Comparison of ENCODE assay signal across 20 cellular contexts in the genomic region with DNA sequence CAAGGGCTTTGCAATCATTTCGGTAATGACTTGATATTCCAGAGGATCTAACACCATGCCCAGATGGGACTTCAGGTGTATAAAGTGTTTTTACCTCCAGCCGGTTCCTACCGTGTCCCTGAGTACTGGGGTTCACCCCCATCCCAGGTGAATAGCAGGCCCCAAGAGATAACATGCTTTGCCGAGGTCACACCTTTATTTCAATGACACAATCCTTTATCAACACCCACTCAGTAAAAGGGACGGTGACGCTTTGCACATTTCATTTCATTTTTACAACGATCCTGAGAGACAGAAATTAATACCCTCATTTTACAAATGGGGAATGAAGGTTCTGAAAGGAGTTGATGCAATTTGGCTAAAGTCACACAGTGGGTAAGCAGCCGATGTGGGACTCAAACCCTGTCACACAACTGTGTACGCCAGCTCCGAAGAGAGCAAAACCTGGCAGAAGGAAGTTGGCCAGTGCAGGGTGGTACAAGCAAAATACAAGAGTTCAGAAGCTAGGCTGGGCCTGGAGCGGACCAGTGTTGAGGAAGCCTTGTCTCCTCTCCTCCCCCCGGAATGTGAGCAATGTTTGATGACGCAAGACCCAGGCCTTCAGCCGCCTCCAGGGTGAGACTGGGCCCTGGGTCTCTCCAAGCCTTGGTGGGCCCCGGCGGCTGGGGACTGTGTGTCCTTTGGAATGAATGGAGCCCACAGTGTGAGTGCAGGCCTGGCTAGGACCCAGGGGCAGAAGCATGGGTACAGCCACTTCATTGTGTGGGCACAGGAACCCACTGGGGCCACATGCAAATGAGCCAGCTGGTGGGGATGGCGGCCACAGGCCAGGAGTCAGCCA.
A peak's percentile ranks its signal among the peaks of the same experiment; 100 is the strongest.
DNase-seq lines count a peak whose midpoint lies in the region; ATAC-seq and TF ChIP-seq lines count a peak whose summit lies in the region.
"Had no signal": no experiment of that assay in that cellular context is flagged by ENCODE, and none has a peak within 500 bp of the region (broad histone marks: within the 10 kb centered on the region; RNA-seq: fewer than 3 reads in every experiment).

No MANE protein-coding gene starts in this region.

- H3K36me3 ChIP-seq in left lung (no peaks in the 10 kb centered on the region), smooth muscle cell (ENCODE audit: low read depth) (no peaks in the 10 kb centered on the region)
- H3K36me3 ChIP-seq: esophagus muscularis mucosa, neutrophil, spleen had no signal

- no peaks in the 10 kb centered on the region for H4K20me1 ChIP-seq in smooth muscle cell (ENCODE audit: low read depth)

- TF ChIP-seq CTCF in choroid plexus epithelial cell (conservative IDR thresholded peaks at IDR 0.05; ENCODE audit: low read depth, low read length): no peak
- TF ChIP-seq CTCF in left lung (IDR thresholded peaks at IDR 0.05): no peak
- TF ChIP-seq CTCF in smooth muscle cell (IDR thresholded peaks at IDR 0.05; ENCODE audit: borderline replicate concordance, insufficient read depth, poor library complexity, severe bottlenecking): no peak

- H2AFZ ChIP-seq in smooth muscle cell (ENCODE audit: low read depth): peak overlapping the region; percentile 65
- H2AFZ ChIP-seq: GM23248 had no signal

- DNase-seq in NCI-H226 (peak; percentile 46), choroid plexus epithelial cell (ENCODE audit: low read depth) (peak; percentile 19), left lung (peak in 1 of 2 donors; percentile 71), smooth muscle cell (lab: John Stamatoyannopoulos, UW; ENCODE audit: unreplicated experiment) (no peak), NCI-H1092 treated with DMSO at 0.1 percent for 48 hours (lab: John Stamatoyannopoulos, UW) (no peak), SW480 (ENCODE audit: low spot score) (no peak)
- DNase-seq: activated CD4-positive, alpha-beta T cell treated with anti-CD3 and anti-CD28 coated beads, Interleukin-2, amount 50 U/mL, for 4 hours; activated T-cell treated with anti-CD3 and anti-CD28 coated beads, Interleukin-2, amount 50 U/mL, for 72 hours; cortex of kidney; DMS79 treated with DMSO at 0.1 percent for 48 hours; GM23248; MV-4-11; NK-92 treated with Interleukin-12 subunit alpha and Interleukin-12 subunit beta, amount 100 ng/mL, for 24 hours; SHP77; spleen had no signal

- no peaks in the 10 kb centered on the region for H3K79me2 ChIP-seq in smooth muscle cell (ENCODE audit: low read depth)

- intact Hi-C loops in left lung (cut with DNase I): no loop called here

- H3K9ac ChIP-seq in smooth muscle cell (ENCODE audit: low read depth): no peak overlapping the region
- H3K9ac ChIP-seq: GM23248 had no signal

- no peak overlapping the region for H3K4me2 ChIP-seq in smooth muscle cell

- H3K9me3 ChIP-seq in left lung: no peaks in the 10 kb centered on the region
- H3K9me3 ChIP-seq in smooth muscle cell (replicated peaks; ENCODE audit: low read depth): no peaks in the 10 kb centered on the region
- H3K9me3 ChIP-seq: esophagus muscularis mucosa, neutrophil, spleen had no signal

- 69% methylated on average over 17 of the region's 17 CpGs for WGBS in smooth muscle cell (ENCODE audit: low lambda C conversion rate)

- H3F3A ChIP-seq in smooth muscle cell (ENCODE audit: low read depth): no peaks in the 10 kb centered on the region

- H3K27ac ChIP-seq in left lung (no peak overlapping the region), smooth muscle cell (ENCODE audit: low read depth) (no peak overlapping the region)
- H3K27ac ChIP-seq: C4-2B, esophagus muscularis mucosa, GM23248, neutrophil, spleen had no signal

- H3K4me1 ChIP-seq in left lung (no peaks in the 10 kb centered on the region), smooth muscle cell (ENCODE audit: low read depth) (no peaks in the 10 kb centered on the region)

- ATAC-seq in left lung (peak; percentile 49), GM21825 (IDR thresholded peaks at IDR 0.05; ENCODE audit: unreplicated experiment) (no peak), GM18498 (IDR thresholded peaks at IDR 0.05; ENCODE audit: unreplicated experiment) (no peak)
- ATAC-seq: activated T-cell treated with anti-CD3 and anti-CD28 coated beads, Interleukin-2, amount 50 U/mL, for 72 hours had no signal

- H3K4me3 ChIP-seq in choroid plexus epithelial cell (ENCODE audit: low read depth, low read length): no peak overlapping the region
- H3K4me3 ChIP-seq in left lung: no peak overlapping the region
- no peak overlapping the region for H3K4me3 ChIP-seq in smooth muscle cell
- H3K4me3 ChIP-seq: esophagus muscularis mucosa, GM23248, spleen had no signal

- H3K27me3 ChIP-seq in left lung: no peaks in the 10 kb centered on the region
- no peaks in the 10 kb centered on the region for H3K27me3 ChIP-seq in smooth muscle cell (ENCODE audit: low read depth)
- H3K27me3 ChIP-seq: neutrophil had no signal

Comparison
In these comparisons a context has a peak if more than half of its experiments do, and no peak if none do; other contexts are left out.
1. DNase-seq: peak in NCI-H226 (single experiment) and choroid plexus epithelial cell (single experiment); none in smooth muscle cell (single experiment), NCI-H1092 treated with DMSO at 0.1 percent for 48 hours (single experiment) and SW480 (single experiment).